Comparison of ENCODE assay signal across 31 cellular contexts in the genomic region with DNA sequence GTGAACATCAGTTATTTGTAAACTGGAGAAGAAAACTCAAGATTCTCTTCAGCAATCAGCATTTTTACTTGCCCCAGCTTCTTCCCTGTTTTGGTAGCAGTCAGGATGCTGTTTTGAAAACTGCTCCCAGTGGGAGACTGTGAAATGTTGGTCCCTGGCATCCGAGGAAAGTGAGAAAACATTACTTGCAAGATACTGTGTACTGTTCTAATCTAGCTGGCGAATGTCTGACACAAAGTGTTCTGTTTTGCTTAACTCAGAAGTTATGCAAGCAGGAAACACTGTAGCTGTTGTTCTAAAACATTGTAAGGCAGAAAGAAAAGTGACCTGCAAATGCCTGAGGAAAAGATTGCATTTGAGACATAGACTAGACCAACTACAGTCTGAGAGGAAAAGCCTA.
"Had no signal": no experiment of that assay in that cellular context is flagged by ENCODE, and none has a peak within 500 bp of the region (broad histone marks: within the 10 kb centered on the region; RNA-seq: fewer than 3 reads in every experiment).

No MANE protein-coding gene starts in this region.

- H3K36me3 Mint-ChIP-seq: activated naive CD4-positive, alpha-beta T cell treated with anti-CD3 and anti-CD28 coated beads, Interleukin-2, amount 10 ng/mL, durations not matched to agents 7 days and 5 days; immature natural killer cell; neural progenitor cell; stimulated activated naive B cell treated with anti-CD40 and anti-IgM and Interleukin-4, amounts not matched to agents 10 μg/mL and 1 μg/mL and 100 μg/mL, for 72 hours had no signal

- H3K27ac ChIP-seq: gastroesophageal sphincter, lower lobe of right lung, neural progenitor cell, stomach, tibial nerve, VCaP had no signal

- ATAC-seq: effector memory CD8-positive, alpha-beta T cell; gastroesophageal sphincter; lower lobe of right lung; natural killer cell; stimulated activated naive B cell treated with anti-CD40 and anti-IgM and Interleukin-4, amounts not matched to agents 10 μg/mL and 1 μg/mL and 100 μg/mL, for 72 hours had no signal

- H3K4me3 ChIP-seq: coronary artery, dorsolateral prefrontal cortex, gastroesophageal sphincter, lower lobe of right lung, neural progenitor cell, stomach, tibial nerve had no signal

- H3K4me3 Mint-ChIP-seq: activated naive CD4-positive, alpha-beta T cell treated with anti-CD3 and anti-CD28 coated beads, Interleukin-2, amount 10 ng/mL, durations not matched to agents 7 days and 5 days; activated T-helper 1 cell treated with anti-CD3 and anti-CD28 coated beads, Interleukin-12 subunit alpha, Interleukin-12 subunit beta, Interleukin-2, Interleukin-4 antibody, amounts not matched to agents 30 ng/mL and 10 ng/mL and 1 ng/mL, durations not matched to agents 14 hours and 24 hours and 36 hours; effector memory CD8-positive, alpha-beta T cell; immature natural killer cell; natural killer cell; neural progenitor cell; stimulated activated naive B cell treated with anti-CD40 and anti-IgM and Interleukin-4, amounts not matched to agents 10 μg/mL and 1 μg/mL and 100 μg/mL, for 72 hours; T-helper 1 cell treated with Interleukin-12 subunit alpha and Interleukin-12 subunit beta and Interleukin-4 antibody, amounts not matched to agents 30 μg/mL and 1 μg/mL, for 36 hours had no signal

- H2AFZ ChIP-seq: neural progenitor cell had no signal

- H3K4me1 Mint-ChIP-seq: activated naive CD4-positive, alpha-beta T cell treated with anti-CD3 and anti-CD28 coated beads, Interleukin-2, amount 10 ng/mL, durations not matched to agents 7 days and 5 days; immature natural killer cell; natural killer cell; neural progenitor cell; stimulated activated naive B cell treated with anti-CD40 and anti-IgM and Interleukin-4, amounts not matched to agents 10 μg/mL and 1 μg/mL and 100 μg/mL, for 72 hours had no signal

- H3K36me3 ChIP-seq: gastroesophageal sphincter, lower lobe of right lung, neural progenitor cell, stomach, tibial nerve had no signal

- H3K9me2 ChIP-seq: SK-N-SH had no signal

- H3K4me1 ChIP-seq: gastroesophageal sphincter, lower lobe of right lung, neural progenitor cell, stomach, tibial nerve had no signal

- H3K27ac Mint-ChIP-seq: activated naive CD4-positive, alpha-beta T cell treated with anti-CD3 and anti-CD28 coated beads, Interleukin-2, amount 10 ng/mL, durations not matched to agents 7 days and 5 days; activated T-helper 1 cell treated with anti-CD3 and anti-CD28 coated beads, Interleukin-12 subunit alpha, Interleukin-12 subunit beta, Interleukin-2, Interleukin-4 antibody, amounts not matched to agents 30 ng/mL and 10 ng/mL and 1 ng/mL, durations not matched to agents 14 hours and 24 hours and 36 hours; effector memory CD8-positive, alpha-beta T cell; immature natural killer cell; natural killer cell; neural progenitor cell; stimulated activated naive B cell treated with anti-CD40 and anti-IgM and Interleukin-4, amounts not matched to agents 10 μg/mL and 1 μg/mL and 100 μg/mL, for 72 hours; T-helper 1 cell treated with Interleukin-12 subunit alpha and Interleukin-12 subunit beta and Interleukin-4 antibody, amounts not matched to agents 30 μg/mL and 1 μg/mL, for 36 hours had no signal

- DNase-seq: activated CD4-positive, alpha-beta T cell treated with anti-CD3 and anti-CD28 coated beads for 4 hours; activated CD4-positive, alpha-beta T cell treated with anti-CD3 and anti-CD28 coated beads, Interleukin-2, amount 50 U/mL, for 4 hours; activated CD8-positive, alpha-beta memory T cell treated with anti-CD3 and anti-CD28 coated beads, Interleukin-2, amount 50 U/mL, for 4 hours; activated gamma-delta T cell; activated naive CD4-positive, alpha-beta T cell treated with anti-CD3 and anti-CD28 coated beads, Interleukin-2, amount 10 ng/mL, durations not matched to agents 7 days and 5 days; activated T-cell treated with anti-CD3 and anti-CD28 coated beads, Interleukin-2, amount 50 U/mL, for 1 hour; amniotic stem cell; dorsolateral prefrontal cortex; effector memory CD8-positive, alpha-beta T cell; erythroblast; head of caudate nucleus; hypothalamus; immature natural killer cell; kidney; lower lobe of right lung; mesendoderm; natural killer cell; SK-N-SH; stimulated activated CD4-positive, alpha-beta T cell treated with anti-CD3 and anti-CD28 coated beads, Interleukin-15, amount 100 ng/mL, for 24 hours; stimulated activated CD4-positive, alpha-beta T cell treated with anti-CD3 and anti-CD28 coated beads, Interleukin-2, amount 100 ng/mL, for 24 hours; stimulated activated naive B cell treated with anti-CD40 and anti-IgM and Interleukin-4, amounts not matched to agents 10 μg/mL and 1 μg/mL and 100 μg/mL, for 72 hours; stomach; SW 1271; T-helper 9 cell had no signal

- H3K4me2 ChIP-seq: neural progenitor cell, SK-N-SH had no signal

- H3K27me3 Mint-ChIP-seq: activated naive CD4-positive, alpha-beta T cell treated with anti-CD3 and anti-CD28 coated beads, Interleukin-2, amount 10 ng/mL, durations not matched to agents 7 days and 5 days; effector memory CD8-positive, alpha-beta T cell; stimulated activated naive B cell treated with anti-CD40 and anti-IgM and Interleukin-4, amounts not matched to agents 10 μg/mL and 1 μg/mL and 100 μg/mL, for 72 hours had no signal

- H3K27me3 ChIP-seq: dorsolateral prefrontal cortex, gastroesophageal sphincter, neural progenitor cell, stomach, tibial nerve had no signal
